In the genomic region with DNA sequence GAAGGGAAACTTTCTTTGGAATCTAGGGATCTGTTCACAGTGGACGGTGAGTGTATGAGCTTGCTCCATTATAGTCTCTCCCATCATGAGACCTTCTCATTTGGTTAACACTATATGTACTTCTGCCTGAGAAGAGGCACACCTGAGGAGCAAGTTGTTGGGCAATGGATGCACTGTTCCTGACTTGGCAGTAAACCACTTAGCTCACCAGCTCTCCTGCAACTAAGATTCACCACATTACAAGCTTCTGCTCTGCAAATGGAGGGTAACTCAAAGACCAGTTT, we compare ENCODE assay signal across 8 cellular contexts. TPM values are rescaled to one million over a fixed set of nuclear protein-coding genes. Genes with fewer than 3 reads are reported as not detected.
DNase-seq lines count a peak whose midpoint lies in the region; ATAC-seq and TF ChIP-seq lines count a peak whose summit lies in the region.

No MANE protein-coding gene starts in this region.

- H3K4me2 ChIP-seq in OCI-LY7 (ENCODE audit: low read length) = peak overlapping the region; percentile 72

- intact Hi-C loops in OCI-LY7 (cut with micrococcal nuclease; ENCODE audit: unreplicated experiment) = no loop called here
- intact Hi-C loops in esophagus squamous epithelium (cut with DNase I) = no loop called here
- intact Hi-C loops in prostate gland (cut with DNase I) = no loop called here

- H3K4me1 ChIP-seq in OCI-LY7 (ENCODE audit: insufficient read depth, low read length, poor library complexity, severe bottlenecking) (peaks cover 55% of the 10 kb centered on the region), esophagus squamous epithelium (peaks cover 14 to 66% (median 35%) of the 10 kb centered on the region in 3 donors), prostate gland (replicated peaks) (no peaks in the 10 kb centered on the region)

- no TSS peak for BruUV-seq in OCI-LY7 (replicated peaks; lab: Mats Ljungman, UMichigan)

- no peaks in the 10 kb centered on the region for H3K9me2 ChIP-seq in OCI-LY7 (ENCODE audit: insufficient read depth, low read length)

- H4K20me1 ChIP-seq in OCI-LY7 (ENCODE audit: insufficient read depth, low read length) = no peaks in the 10 kb centered on the region

- ATAC-seq in GM18867 (IDR thresholded peaks at IDR 0.05; ENCODE audit: unreplicated experiment) = peak; percentile 13

- H3K9me3 ChIP-seq in OCI-LY7 (ENCODE audit: low read length) (no peaks in the 10 kb centered on the region; the same call in 1 of the 2 replicates), esophagus squamous epithelium (no peaks in the 10 kb centered on the region), prostate gland (no peaks in the 10 kb centered on the region)

- no peak for DNase-seq in OCI-LY7 (ENCODE audit: low spot score)
- DNase-seq in esophagus squamous epithelium (lab: John Stamatoyannopoulos, UW) = no peak
- DNase-seq in prostate gland (ENCODE audit: low spot score) = no peak
- DNase-seq in RKO (ENCODE audit: low spot score) = no peak
- no peak for DNase-seq in stimulated activated CD4-positive, alpha-beta T cell treated with anti-CD3 and anti-CD28 coated beads, Interleukin-15, amount 100 ng/mL, for 24 hours
- no peak for DNase-seq in stimulated activated CD4-positive, alpha-beta T cell treated with anti-CD3 and anti-CD28 coated beads, Interleukin-4, amount 100 ng/mL, for 4 hours
- DNase-seq in HUDEP-2 (lab: John Stamatoyannopoulos, UW; ENCODE audit: unreplicated experiment in 76 of 76) = no peak

- H3K27ac ChIP-seq in OCI-LY7 (ENCODE audit: low read depth, low read length, poor library complexity, severe bottlenecking) (peak overlapping the region; percentile 88), esophagus squamous epithelium (peak overlapping the region in 3 of 4 donors; percentile 56 to 74 (median 74)), prostate gland (peak overlapping the region; percentile 48 to 59)

- H3K79me2 ChIP-seq in OCI-LY7 (ENCODE audit: insufficient read depth, low read depth, low read length) = peaks cover 40% of the 10 kb centered on the region

- H3K27me3 ChIP-seq in esophagus squamous epithelium (no peaks in the 10 kb centered on the region), prostate gland (replicated peaks; ENCODE audit: insufficient read depth) (no peaks in the 10 kb centered on the region)

- peak overlapping the region; percentile 75 for H3K4me3 ChIP-seq in OCI-LY7 (ENCODE audit: low read depth, low read length, poor library complexity, severe bottlenecking)
- peak overlapping the region in 1 of 4 donors; percentile 37 for H3K4me3 ChIP-seq in esophagus squamous epithelium
- no peak overlapping the region for H3K4me3 ChIP-seq in prostate gland

- H2AFZ ChIP-seq in OCI-LY7 (ENCODE audit: low read length) = peak overlapping the region; percentile 41; the same call in 1 of the 2 replicates

- POLR2A ChIA-PET in OCI-LY7 (lab: Charles Lee) = interaction anchor here (0.7 to 4.6 kb wide), 14 partner anchors 8 to 341 kb away, joined by 3 to 90 read pairs (median 4); a partner anchor contains a TSS

- H3K36me3 ChIP-seq in OCI-LY7 (ENCODE audit: insufficient read depth, low read length) (peaks cover 16% of the 10 kb centered on the region), esophagus squamous epithelium (no peaks in the 10 kb centered on the region), prostate gland (no peaks in the 10 kb centered on the region)

- TF ChIP-seq CTCF in OCI-LY7 (conservative IDR thresholded peaks at IDR 0.05; ENCODE audit: low read length) (no peak), esophagus squamous epithelium (IDR thresholded peaks at IDR 0.05) (no peak), prostate gland (IDR thresholded peaks at IDR 0.05) (no peak)

- CTCF ChIA-PET in OCI-LY7 (lab: Charles Lee; ENCODE audit: unreplicated experiment) = interaction anchor here (0.8 to 2.7 kb wide), 5 partner anchors 9 to 41 kb away, joined by 4 to 18 read pairs (median 8); a partner anchor contains a TSS

- TF ChIP-seq POLR2A in esophagus squamous epithelium (IDR thresholded peaks at IDR 0.05) (no peak), prostate gland (IDR thresholded peaks at IDR 0.05) (no peak)

- 25% methylated on average over 1 of the region's 1 CpG for WGBS in esophagus squamous epithelium, 2 donors
- WGBS in prostate gland = 0% methylated on average over 1 of the region's 1 CpG

RNA-seq across cellular contexts. Expression of a gene that starts 10.2 kb away (rescaled TPM):
- 211 and 235 TPM in 2 replicates for total RNA-seq in OCI-LY7 (2014; rRNA removed; shearing (Covaris generic))
- total RNA-seq in OCI-LY7 (2022) = 220 and 236 TPM in 2 replicates
- 100 to 1,000 TPM in 2 of 4 donors, 10 to 100 TPM in 2; 82.1 to 247 (median 154) TPM for total RNA-seq in esophagus squamous epithelium
- 100 to 1,000 TPM; 154 to 355 TPM for total RNA-seq in prostate gland
